In genomic region chr12:77746108-77746507, GRCh38 we compare ENCODE assay signal across 10 cellular contexts.
DNase-seq lines count a peak whose midpoint lies in the region; ATAC-seq, FAIRE-seq and TF ChIP-seq lines count a peak whose summit lies in the region.
"Had no signal": no experiment of that assay in that cellular context is flagged by ENCODE, and none has a peak within 500 bp of the region (broad histone marks: within the 10 kb centered on the region; RNA-seq: fewer than 3 reads in every experiment).

No MANE protein-coding gene starts in this region.

- H3K27ac ChIP-seq in brain microvascular endothelial cell, result no peak overlapping the region
- H3K27ac ChIP-seq in stomach, result no peak overlapping the region

- FAIRE-seq in GM12891 (lab: Jason Lieb, UNC), result peak; percentile 60
- FAIRE-seq: colon, H1 had no signal

- POLR2A ChIA-PET in naive thymus-derived CD8-positive, alpha-beta T cell (lab: Charles Lee), result no interaction called here

- no peak for ATAC-seq in naive thymus-derived CD8-positive, alpha-beta T cell

- no peaks in the 10 kb centered on the region for H3K4me1 Mint-ChIP-seq in naive thymus-derived CD8-positive, alpha-beta T cell

- no peaks in the 10 kb centered on the region for H3K27me3 Mint-ChIP-seq in naive thymus-derived CD8-positive, alpha-beta T cell

- in situ Hi-C loops in brain microvascular endothelial cell (cut with HindIII; ENCODE audit: low pct_ligation_motif_present, low sequenced_read_pairs), result no loop called here

- H3K27ac Mint-ChIP-seq in naive thymus-derived CD8-positive, alpha-beta T cell, result no peak overlapping the region

- WGBS in stomach, 5 donors, result 20 to 36% (median 22%) methylated on average over 2 of the region's 2 CpGs

- peaks cover 0 to 4% (median 0%) of the 10 kb centered on the region in 4 donors for H3K4me1 ChIP-seq in stomach

- intact Hi-C loops in stomach (cut with DNase I; ENCODE audit: low total_unique reads), result no loop called here

- H3K9me3 Mint-ChIP-seq in naive thymus-derived CD8-positive, alpha-beta T cell, result peaks cover 0 to 23% (median 4%) of the 10 kb centered on the region in 9 donors

- DNase-seq in GM12891 (ENCODE audit: insufficient read length, low spot score), result no peak
- DNase-seq in HFF-Myc (ENCODE audit: extremely low read depth, low read depth), result peak; percentile 60
- peak; percentile 87 for DNase-seq in NCI-H128 (lab: John Stamatoyannopoulos, UW; ENCODE audit: unreplicated experiment)
- peak; percentile 41 for DNase-seq in brain microvascular endothelial cell
- DNase-seq in stomach, result no peak
- no peak for DNase-seq in HCEC 1CT
- DNase-seq in naive thymus-derived CD8-positive, alpha-beta T cell, result no peak
- DNase-seq in erythroblast (lab: John Stamatoyannopoulos, UW), result no peak

- TF ChIP-seq POLR2A in GM12891 (IDR thresholded peaks at IDR 0.05; ENCODE audit: low read depth, low read length) (no peak), stomach (IDR thresholded peaks at IDR 0.05) (no peak), erythroblast (IDR thresholded peaks at IDR 0.05; ENCODE audit: low read length) (no peak)

- H3K4me3 ChIP-seq in HFF-Myc (replicated peaks; ENCODE audit: low read depth, low read length), result no peak overlapping the region
- H3K4me3 ChIP-seq in brain microvascular endothelial cell (ENCODE audit: low read depth, low read length), result no peak overlapping the region
- H3K4me3 ChIP-seq in stomach, result no peak overlapping the region

- H3K9me3 ChIP-seq in stomach, result no peaks in the 10 kb centered on the region

- TF ChIP-seq EP300 in stomach (IDR thresholded peaks at IDR 0.05), result no peak

- no peak for TF ChIP-seq CTCF in HFF-Myc (IDR thresholded peaks at IDR 0.05; ENCODE audit: low read depth, low read length, missing control alignments)
- TF ChIP-seq CTCF in brain microvascular endothelial cell (IDR thresholded peaks at IDR 0.05; ENCODE audit: low read depth, low read length, missing control alignments), result no peak
- TF ChIP-seq CTCF in stomach (IDR thresholded peaks at IDR 0.05), result no peak

- H3K36me3 ChIP-seq in brain microvascular endothelial cell (replicated peaks) (no peaks in the 10 kb centered on the region), stomach (no peaks in the 10 kb centered on the region)

- H3K36me3 Mint-ChIP-seq in naive thymus-derived CD8-positive, alpha-beta T cell, result no peaks in the 10 kb centered on the region

- no peak overlapping the region for H3K4me3 Mint-ChIP-seq in naive thymus-derived CD8-positive, alpha-beta T cell

- H3K27me3 ChIP-seq in brain microvascular endothelial cell (replicated peaks) (no peaks in the 10 kb centered on the region), stomach (no peaks in the 10 kb centered on the region)

TF ChIP-seq in GM12891, 5 proteins besides CTCF, POLR2A, EP300 and RAD21:
- TF ChIP-seq POU2F2 (IDR thresholded peaks at IDR 0.05; ENCODE audit: low read depth, low read length) (no peak), PAX5 (IDR thresholded peaks at IDR 0.05; ENCODE audit: insufficient read depth, low read length, severe bottlenecking) (no peak), POLR2AphosphoS5 (IDR thresholded peaks at IDR 0.05; ENCODE audit: low read depth, low read length) (no peak), TAF1 (IDR thresholded peaks at IDR 0.05; ENCODE audit: low read depth, low read length) (no peak), SPI1 (IDR thresholded peaks at IDR 0.05; ENCODE audit: low read depth, low read length) (no peak)

Comparison
In these comparisons a context has a peak if more than half of its experiments do, and no peak if none do; other contexts are left out.
1. DNase-seq: peak in HFF-Myc (single experiment), NCI-H128 (single experiment) and brain microvascular endothelial cell (single experiment); none in GM12891 (single experiment), stomach (single experiment), HCEC 1CT (single experiment), naive thymus-derived CD8-positive, alpha-beta T cell (0 of 10) and erythroblast (0 of 2).